In genomic region chr1:107966550-107966949, GRCh38 we compare ENCODE assay signal across 19 cellular contexts. TPM values are rescaled to one million over a fixed set of nuclear protein-coding genes. Genes with fewer than 3 reads are reported as not detected.
DNase-seq lines count a peak whose midpoint lies in the region; ATAC-seq and TF ChIP-seq lines count a peak whose summit lies in the region.
"Had no signal": no experiment of that assay in that cellular context is flagged by ENCODE, and none has a peak within 500 bp of the region (broad histone marks: within the 10 kb centered on the region; RNA-seq: fewer than 3 reads in every experiment).

No MANE protein-coding gene starts in this region.

- no peak overlapping the region for H3K27ac ChIP-seq in upper lobe of left lung
- H3K27ac ChIP-seq: cardiac muscle cell, gastroesophageal sphincter had no signal

- H3K9me3 Mint-ChIP-seq in stimulated activated naive CD8-positive, alpha-beta T cell treated with anti-CD3 and anti-CD28 coated beads, Interleukin-15, Interleukin-2, amounts not matched to agents 100 ng/mL and 50 ng/mL, for 24 hours = no peaks in the 10 kb centered on the region
- H3K9me3 Mint-ChIP-seq in stimulated activated naive CD8-positive, alpha-beta T cell treated with anti-CD3 and anti-CD28 coated beads, Interleukin-15, amount 100 ng/mL, for 72 hours = no peaks in the 10 kb centered on the region
- H3K9me3 Mint-ChIP-seq in activated T-helper 17 cell treated with anti-CD3 and anti-CD28 coated beads, Interleukin-2, amount 50 U/mL, for 72 hours = no peaks in the 10 kb centered on the region
- no peaks in the 10 kb centered on the region for H3K9me3 Mint-ChIP-seq in naive B cell

- no peak for TF ChIP-seq POLR2A in upper lobe of left lung (IDR thresholded peaks at IDR 0.05)

- no peak for ATAC-seq in stimulated activated naive CD8-positive, alpha-beta T cell treated with anti-CD3 and anti-CD28 coated beads, Interleukin-15, amount 100 ng/mL, for 72 hours
- no peak for ATAC-seq in activated T-helper 17 cell treated with anti-CD3 and anti-CD28 coated beads, Interleukin-2, amount 50 U/mL, for 72 hours (replicated peaks)
- ATAC-seq in naive B cell (ENCODE audit: low read depth in 2 of 2) (no peak), upper lobe of left lung (ENCODE audit: low FRiP score in 2 of 2) (no peak)
- ATAC-seq: activated CD4-positive, alpha-beta T cell treated with anti-CD3 and anti-CD28 coated beads for 36 hours; esophagus mucosa; gastroesophageal sphincter; Panc1 had no signal

- no peaks in the 10 kb centered on the region for H3K36me3 ChIP-seq in upper lobe of left lung
- H3K36me3 ChIP-seq: cardiac muscle cell, gastroesophageal sphincter, right atrium auricular region had no signal

- no peak for TF ChIP-seq EP300 in upper lobe of left lung (IDR thresholded peaks at IDR 0.05)

- 70 to 76% methylated on average over 8 of the region's 8 CpGs for WGBS in upper lobe of left lung, 2 donors

- H3K9me3 ChIP-seq in upper lobe of left lung = no peaks in the 10 kb centered on the region
- H3K9me3 ChIP-seq: gastroesophageal sphincter, right atrium auricular region had no signal

- peaks cover 3 to 32% (median 22%) of the 10 kb centered on the region in 4 donors for H3K4me1 ChIP-seq in upper lobe of left lung

- peaks cover 36% of the 10 kb centered on the region for H3K4me1 Mint-ChIP-seq in stimulated activated naive CD8-positive, alpha-beta T cell treated with anti-CD3 and anti-CD28 coated beads, Interleukin-15, Interleukin-2, amounts not matched to agents 100 ng/mL and 50 ng/mL, for 24 hours (ENCODE audit: low read depth)
- peaks cover 11% of the 10 kb centered on the region for H3K4me1 Mint-ChIP-seq in stimulated activated naive CD8-positive, alpha-beta T cell treated with anti-CD3 and anti-CD28 coated beads, Interleukin-15, amount 100 ng/mL, for 72 hours
- H3K4me1 Mint-ChIP-seq in activated T-helper 17 cell treated with anti-CD3 and anti-CD28 coated beads, Interleukin-2, amount 50 U/mL, for 72 hours = peaks cover 7% of the 10 kb centered on the region
- H3K4me1 Mint-ChIP-seq in naive B cell = peaks cover 31 to 59% (median 40%) of the 10 kb centered on the region in 3 donors

- no peaks in the 10 kb centered on the region for H3K36me3 Mint-ChIP-seq in stimulated activated naive CD8-positive, alpha-beta T cell treated with anti-CD3 and anti-CD28 coated beads, Interleukin-15, Interleukin-2, amounts not matched to agents 100 ng/mL and 50 ng/mL, for 24 hours (ENCODE audit: low read depth)
- no peaks in the 10 kb centered on the region for H3K36me3 Mint-ChIP-seq in activated T-helper 17 cell treated with anti-CD3 and anti-CD28 coated beads, Interleukin-2, amount 50 U/mL, for 72 hours (ENCODE audit: low read depth)
- peaks cover 0 to 8% of the 10 kb centered on the region in 2 donors for H3K36me3 Mint-ChIP-seq in naive B cell

- H3K4me3 Mint-ChIP-seq in stimulated activated naive CD8-positive, alpha-beta T cell treated with anti-CD3 and anti-CD28 coated beads, Interleukin-15, Interleukin-2, amounts not matched to agents 100 ng/mL and 50 ng/mL, for 24 hours = peak overlapping the region; percentile 2
- peak overlapping the region in 1 of 2 donors; percentile 58 for H3K4me3 Mint-ChIP-seq in stimulated activated naive CD8-positive, alpha-beta T cell treated with anti-CD3 and anti-CD28 coated beads, Interleukin-15, amount 100 ng/mL, for 72 hours
- H3K4me3 Mint-ChIP-seq in activated T-helper 17 cell treated with anti-CD3 and anti-CD28 coated beads, Interleukin-2, amount 50 U/mL, for 72 hours = peak overlapping the region; percentile 50
- H3K4me3 Mint-ChIP-seq in naive B cell = peak overlapping the region; percentile 56 to 99 (median 98)

- no peak for TF ChIP-seq CTCF in upper lobe of left lung (IDR thresholded peaks at IDR 0.05)

- no peak for DNase-seq in stimulated activated naive CD8-positive, alpha-beta T cell treated with anti-CD3 and anti-CD28 coated beads, Interleukin-15, amount 100 ng/mL, for 72 hours
- no peak for DNase-seq in naive B cell
- DNase-seq in upper lobe of left lung = no peak
- no peak for DNase-seq in ACHN
- DNase-seq in stimulated activated CD4-positive, alpha-beta T cell treated with anti-CD3 and anti-CD28 coated beads, Interleukin-4, amount 100 ng/mL, for 1 hour = no peak
- DNase-seq: activated CD4-positive, alpha-beta T cell treated with anti-CD3 and anti-CD28 coated beads for 36 hours; GOT3; KBM-7; MV-4-11; NCI-H187; occipital lobe; T1000 had no signal

- no peak overlapping the region for H3K4me3 ChIP-seq in upper lobe of left lung
- H3K4me3 ChIP-seq: cardiac muscle cell had no signal

- no peaks in the 10 kb centered on the region for H3K27me3 ChIP-seq in upper lobe of left lung
- H3K27me3 ChIP-seq: right atrium auricular region had no signal

- no peak overlapping the region for H3K27ac Mint-ChIP-seq in stimulated activated naive CD8-positive, alpha-beta T cell treated with anti-CD3 and anti-CD28 coated beads, Interleukin-15, Interleukin-2, amounts not matched to agents 100 ng/mL and 50 ng/mL, for 24 hours
- H3K27ac Mint-ChIP-seq in stimulated activated naive CD8-positive, alpha-beta T cell treated with anti-CD3 and anti-CD28 coated beads, Interleukin-15, amount 100 ng/mL, for 72 hours = no peak overlapping the region
- H3K27ac Mint-ChIP-seq in activated T-helper 17 cell treated with anti-CD3 and anti-CD28 coated beads, Interleukin-2, amount 50 U/mL, for 72 hours = no peak overlapping the region
- H3K27ac Mint-ChIP-seq in naive B cell = peak overlapping the region in 1 of 6 donors; percentile 80
- H3K27ac Mint-ChIP-seq: activated CD4-positive, alpha-beta T cell treated with anti-CD3 and anti-CD28 coated beads for 36 hours had no signal

- H3K27me3 Mint-ChIP-seq in stimulated activated naive CD8-positive, alpha-beta T cell treated with anti-CD3 and anti-CD28 coated beads, Interleukin-15, Interleukin-2, amounts not matched to agents 100 ng/mL and 50 ng/mL, for 24 hours = no peaks in the 10 kb centered on the region
- H3K27me3 Mint-ChIP-seq in stimulated activated naive CD8-positive, alpha-beta T cell treated with anti-CD3 and anti-CD28 coated beads, Interleukin-15, amount 100 ng/mL, for 72 hours = no peaks in the 10 kb centered on the region
- no peaks in the 10 kb centered on the region for H3K27me3 Mint-ChIP-seq in activated T-helper 17 cell treated with anti-CD3 and anti-CD28 coated beads, Interleukin-2, amount 50 U/mL, for 72 hours
- no peaks in the 10 kb centered on the region for H3K27me3 Mint-ChIP-seq in naive B cell
- H3K27me3 Mint-ChIP-seq: activated CD4-positive, alpha-beta T cell treated with anti-CD3 and anti-CD28 coated beads for 36 hours had no signal

- in situ Hi-C loops in ACHN (cut with HindIII; ENCODE audit: low pct_ligation_motif_present, low pct_unique_long_range_greater_than_20kb, low sequenced_read_pairs) = no loop called here

RNA-seq across cellular contexts. Expression of gene VAV3, which starts 1.6 kb away (rescaled TPM):
- total RNA-seq in activated T-helper 17 cell treated with anti-CD3 and anti-CD28 coated beads, Interleukin-2, amount 50 U/mL, for 72 hours = 1 to 10 TPM; 1.7 to 4.9 TPM
- polyA plus RNA-seq in naive B cell (ENCODE audit: low read depth in 6 of 6) = 10 to 100 TPM; 24.8 to 45.9 (median 33.6) TPM
- total RNA-seq in upper lobe of left lung = 10 to 100 TPM in 2 of 6 donors, 1 to 10 TPM in 4; 5.9 to 13.6 (median 7.8) TPM
